Comparison of ENCODE assay signal across 13 cellular contexts in the genomic region with DNA sequence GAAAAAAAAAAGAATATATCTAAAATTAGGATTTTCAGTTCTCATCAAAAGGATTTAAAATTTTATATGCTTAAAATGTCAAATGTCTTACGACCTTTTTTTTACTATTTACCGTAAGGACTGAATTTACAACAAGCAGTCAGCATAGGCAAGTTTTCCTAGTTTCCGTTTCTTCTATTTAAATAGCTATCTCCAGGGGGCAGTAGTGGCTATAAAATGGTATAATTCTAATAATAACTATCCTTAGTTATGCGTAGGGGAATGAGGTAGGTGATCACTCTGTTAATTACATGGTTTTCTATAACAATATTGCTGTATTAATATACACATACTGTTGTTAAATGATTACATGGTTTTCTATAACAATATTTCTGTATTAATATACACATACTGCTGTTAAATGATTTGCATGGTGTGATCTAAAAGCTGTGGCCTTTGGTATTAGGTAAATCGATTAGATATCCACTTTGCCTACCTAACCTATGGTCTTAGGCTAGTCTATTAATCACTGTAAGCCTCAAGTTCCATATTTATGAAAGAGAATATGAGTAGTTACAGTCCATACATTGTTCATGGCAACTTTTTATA.
DNase-seq lines count a peak whose midpoint lies in the region; ATAC-seq and TF ChIP-seq lines count a peak whose summit lies in the region.
"Had no signal": no experiment of that assay in that cellular context is flagged by ENCODE, and none has a peak within 500 bp of the region (broad histone marks: within the 10 kb centered on the region; RNA-seq: fewer than 3 reads in every experiment).

No MANE protein-coding gene starts in this region.

- no peak overlapping the region for H3K27ac ChIP-seq in C4-2B
- no peak overlapping the region for H3K27ac ChIP-seq in HCT116 (ENCODE audit: low read depth, low read length)
- H3K27ac ChIP-seq in gastrocnemius medialis: no peak overlapping the region
- H3K27ac ChIP-seq: sigmoid colon, transverse colon had no signal

- TF ChIP-seq RAD21 in HCT116 (IDR thresholded peaks at IDR 0.05; ENCODE audit: low read depth): peak; percentile 46

- BruUV-seq in HCT116 (replicated peaks; lab: Mats Ljungman, UMichigan): no TSS peak

- ATAC-seq in HCT116 (peak; percentile 68), HG03571 (IDR thresholded peaks at IDR 0.05; ENCODE audit: unreplicated experiment) (no peak), gastrocnemius medialis (no peak)
- ATAC-seq in activated naive CD4-positive, alpha-beta T cell treated with anti-CD3 and anti-CD28 coated beads, Interleukin-2, amount 50 U/mL, for 72 hours: no peak
- ATAC-seq: activated CD8-positive, alpha-beta memory T cell treated with anti-CD3 and anti-CD28 coated beads, Interleukin-2, amount 10 ng/mL, durations not matched to agents 7 days and 5 days had no signal

- intact Hi-C loops in HCT116 (cut with micrococcal nuclease): loop anchor here (10.0 kb wide), 1 partner anchor 294 kb away; no protein-coding TSS in a partner anchor
- intact Hi-C loops in gastrocnemius medialis (cut with DNase I; ENCODE audit: low total_unique reads): no loop called here

- H3K36me3 Mint-ChIP-seq in activated naive CD4-positive, alpha-beta T cell treated with anti-CD3 and anti-CD28 coated beads, Interleukin-2, amount 50 U/mL, for 72 hours: no peaks in the 10 kb centered on the region
- H3K36me3 Mint-ChIP-seq: activated CD8-positive, alpha-beta memory T cell treated with anti-CD3 and anti-CD28 coated beads, Interleukin-2, amount 10 ng/mL, durations not matched to agents 7 days and 5 days had no signal

- TF ChIP-seq CTCF in C4-2B (conservative IDR thresholded peaks at IDR 0.05): peak; percentile 78
- TF ChIP-seq CTCF in HCT116 (IDR thresholded peaks at IDR 0.05 in 2 of 3, conservative IDR thresholded peaks at IDR 0.05 in 1 of 3; ENCODE audit: borderline replicate concordance in 1 of 3, insufficient read depth in 1 of 3, low read depth in 2 of 3, low read length in 2 of 3): peak; percentile 24 to 56 (median 43); a peak in 4 of 6 replicates
- TF ChIP-seq CTCF in gastrocnemius medialis (IDR thresholded peaks at IDR 0.05 in 4 of 5, conservative IDR thresholded peaks at IDR 0.05 in 1 of 5): no peak

- POLR2A ChIA-PET in HCT116 (lab: Charles Lee): no interaction called here

- RAD21 ChIA-PET in HCT116 (lab: Charles Lee; ENCODE audit: low non-redundant PET in 1 of 2, low total read pairs in 2 of 2, uncharacterized antibody in 2 of 2, unreplicated experiment in 2 of 2): no interaction called here

- no peaks in the 10 kb centered on the region for H3K9me3 ChIP-seq in HCT116 (ENCODE audit: control insufficient read depth in 1 of 2, insufficient read depth in 1 of 2, low read depth in 1 of 2, low read length in 2 of 2)
- no peaks in the 10 kb centered on the region for H3K9me3 ChIP-seq in gastrocnemius medialis
- H3K9me3 ChIP-seq: sigmoid colon, transverse colon had no signal

- in situ Hi-C loops in gastrocnemius medialis (cut with MboI; ENCODE audit: low sequenced_read_pairs in 4 of 4): no loop called here

- no peaks in the 10 kb centered on the region for H4K20me1 ChIP-seq in HCT116 (ENCODE audit: insufficient read depth)

- CTCF ChIA-PET in HCT116 (lab: Charles Lee): interaction anchor here (0.6 to 1.7 kb wide), 4 partner anchors 8 to 1054 kb away, joined by 3 to 9 read pairs (median 6); no protein-coding TSS in a partner anchor

- H3K4me3 ChIP-seq in HCT116 (replicated peaks in 1 of 2; ENCODE audit: low read depth in 1 of 2, low read length in 2 of 2) (no peak overlapping the region), gastrocnemius medialis (no peak overlapping the region)
- H3K4me3 ChIP-seq: sigmoid colon, transverse colon had no signal

- H3K4me1 ChIP-seq in HCT116 (ENCODE audit: control insufficient read depth in 1 of 2, insufficient read depth in 2 of 2, low read length in 2 of 2): no peaks in the 10 kb centered on the region
- no peaks in the 10 kb centered on the region for H3K4me1 ChIP-seq in gastrocnemius medialis
- H3K4me1 ChIP-seq: transverse colon had no signal

- no peaks in the 10 kb centered on the region for H3K9me2 ChIP-seq in HCT116 (ENCODE audit: insufficient read depth)

- H3K27me3 ChIP-seq in HCT116 (ENCODE audit: insufficient read depth, low read length) (no peaks in the 10 kb centered on the region), gastrocnemius medialis (no peaks in the 10 kb centered on the region)
- H3K27me3 ChIP-seq: sigmoid colon, transverse colon had no signal

- no peaks in the 10 kb centered on the region for H3K9me3 Mint-ChIP-seq in activated naive CD4-positive, alpha-beta T cell treated with anti-CD3 and anti-CD28 coated beads, Interleukin-2, amount 50 U/mL, for 72 hours
- H3K9me3 Mint-ChIP-seq: T-helper 1 cell treated with Interleukin-12 subunit alpha and Interleukin-12 subunit beta and Interleukin-4 antibody, amounts not matched to agents 30 μg/mL and 1 μg/mL, for 36 hours had no signal

- H3K79me2 ChIP-seq in HCT116 (ENCODE audit: insufficient read depth, low read length): no peaks in the 10 kb centered on the region

- no peak overlapping the region for H3K9ac ChIP-seq in HCT116 (ENCODE audit: low read length)

- TF ChIP-seq POLR2A in HCT116 (IDR thresholded peaks at IDR 0.05; ENCODE audit: borderline replicate concordance, extremely low read depth, insufficient read depth, insufficient read length): no peak
- no peak for TF ChIP-seq POLR2A in gastrocnemius medialis (IDR thresholded peaks at IDR 0.05)

- H3K4me2 ChIP-seq in HCT116 (ENCODE audit: low read length): peak overlapping the region; percentile 16; the same call in 1 of the 2 replicates

- H3K36me3 ChIP-seq in HCT116 (ENCODE audit: control insufficient read depth in 1 of 2, insufficient read depth in 2 of 2, low read length in 2 of 2): no peaks in the 10 kb centered on the region
- no peaks in the 10 kb centered on the region for H3K36me3 ChIP-seq in gastrocnemius medialis
- H3K36me3 ChIP-seq: sigmoid colon, transverse colon had no signal

- H3K27ac Mint-ChIP-seq in activated naive CD4-positive, alpha-beta T cell treated with anti-CD3 and anti-CD28 coated beads, Interleukin-2, amount 50 U/mL, for 72 hours: no peak overlapping the region
- H3K27ac Mint-ChIP-seq: activated CD8-positive, alpha-beta memory T cell treated with anti-CD3 and anti-CD28 coated beads, Interleukin-2, amount 10 ng/mL, durations not matched to agents 7 days and 5 days; T-helper 1 cell treated with Interleukin-12 subunit alpha and Interleukin-12 subunit beta and Interleukin-4 antibody, amounts not matched to agents 30 μg/mL and 1 μg/mL, for 36 hours had no signal

- DNase-seq in HCT116 (ENCODE audit: low read depth, low spot score) (peak; percentile 32), OCI-M1 (lab: John Stamatoyannopoulos, UW) (peak; percentile 76), iPS-NIHi11 (ENCODE audit: low spot score) (peak; percentile 13), inferior parietal cortex (ENCODE audit: extremely low spot score) (no peak), gastrocnemius medialis (no peak)
- no peak for DNase-seq in activated naive CD4-positive, alpha-beta T cell treated with anti-CD3 and anti-CD28 coated beads, Interleukin-2, amount 50 U/mL, for 72 hours (ENCODE audit: low spot score in 2 of 2)
- DNase-seq: activated CD8-positive, alpha-beta memory T cell treated with anti-CD3 and anti-CD28 coated beads, Interleukin-2, amount 10 ng/mL, durations not matched to agents 7 days and 5 days; effector CD4-positive, alpha-beta T cell; sigmoid colon; transverse colon had no signal

- peak overlapping the region; percentile 50 for H2AFZ ChIP-seq in HCT116 (ENCODE audit: low read depth, low read length, poor library complexity, severe bottlenecking)

TF ChIP-seq in HCT116, 20 proteins besides CTCF, POLR2A, EP300 and RAD21:
- TF ChIP-seq FOSL1 (IDR thresholded peaks at IDR 0.05; ENCODE audit: low read depth): no peak
- no peak for TF ChIP-seq SP1 (IDR thresholded peaks at IDR 0.05; ENCODE audit: low read depth)
- TF ChIP-seq ZBTB33 (IDR thresholded peaks at IDR 0.05; ENCODE audit: extremely low read depth, insufficient replicate concordance, low read length): no peak
- no peak for TF ChIP-seq SRF (IDR thresholded peaks at IDR 0.05; ENCODE audit: low read depth)
- TF ChIP-seq TCF7L2 (IDR thresholded peaks at IDR 0.05; ENCODE audit: borderline replicate concordance, extremely low read depth, insufficient read depth, insufficient read length): no peak

Comparison
In these comparisons a context has a peak if more than half of its experiments do, and no peak if none do; other contexts are left out.
1. CTCF ChIP-seq: peak in C4-2B (single experiment) and HCT116 (3 of 3); none in gastrocnemius medialis (0 of 5).
2. DNase-seq: peak in HCT116 (single experiment), OCI-M1 (single experiment) and iPS-NIHi11 (single experiment); none in inferior parietal cortex (single experiment), gastrocnemius medialis (0 of 2) and activated naive CD4-positive, alpha-beta T cell treated with anti-CD3 and anti-CD28 coated beads, Interleukin-2, amount 50 U/mL, for 72 hours (0 of 2).